In the genomic region with DNA sequence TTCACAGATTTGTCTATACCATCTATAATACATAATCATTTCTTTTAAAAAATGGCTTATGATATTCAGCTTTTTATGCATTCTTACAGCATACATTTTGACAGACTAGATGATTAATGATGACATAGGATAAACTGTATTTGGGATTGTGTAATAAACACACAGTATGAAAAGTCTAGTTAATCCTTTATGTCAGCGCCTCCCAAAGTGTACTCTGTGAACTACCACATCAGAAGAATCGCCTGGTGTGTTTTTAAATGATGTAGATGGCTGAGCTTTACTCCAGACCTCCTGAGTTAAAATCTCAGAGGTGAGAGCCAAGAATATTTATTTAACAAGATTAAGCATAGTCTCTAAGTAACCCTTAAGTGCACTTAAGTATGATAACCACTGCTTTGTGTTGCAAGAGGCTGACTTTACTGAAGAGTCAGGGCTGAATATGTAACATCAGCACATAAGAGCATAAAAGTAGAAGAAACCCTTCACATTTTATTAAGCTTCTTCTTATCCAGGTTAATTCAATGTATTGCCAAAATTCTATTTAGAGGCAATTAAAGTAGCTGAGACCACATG, we compare ENCODE assay signal across 15 cellular contexts.
A peak's percentile ranks its signal among the peaks of the same experiment; 100 is the strongest.
DNase-seq lines count a peak whose midpoint lies in the region; ATAC-seq and TF ChIP-seq lines count a peak whose summit lies in the region.
"Had no signal": no experiment of that assay in that cellular context is flagged by ENCODE, and none has a peak within 500 bp of the region (broad histone marks: within the 10 kb centered on the region; RNA-seq: fewer than 3 reads in every experiment).

No MANE protein-coding gene starts in this region.

- no peak overlapping the region for H3K4me3 ChIP-seq in choroid plexus epithelial cell (ENCODE audit: low read depth, low read length)
- no peak overlapping the region for H3K4me3 ChIP-seq in skeletal muscle cell (ENCODE audit: low read depth, low read length)
- H3K4me3 ChIP-seq: esophagus muscularis mucosa, K562 had no signal

- no peak for ATAC-seq in GM18909 (IDR thresholded peaks at IDR 0.05; ENCODE audit: poor library complexity, unreplicated experiment)
- ATAC-seq: K562 had no signal

- peak; percentile 8 for DNase-seq in NCI-H2196 (lab: John Stamatoyannopoulos, UW; ENCODE audit: unreplicated experiment)
- DNase-seq in NCI-H2196 treated with DMSO at 0.1 percent for 48 hours (lab: John Stamatoyannopoulos, UW; ENCODE audit: unreplicated experiment) = no peak
- DNase-seq in NCI-H524 (lab: John Stamatoyannopoulos, UW) = peak; percentile 51 to 85
- peak; percentile 32 for DNase-seq in choroid plexus epithelial cell (ENCODE audit: low read depth)
- peak; percentile 17 for DNase-seq in skeletal muscle cell (ENCODE audit: low read depth)
- no peak for DNase-seq in mucosa of gallbladder (ENCODE audit: low spot score)
- no peak for DNase-seq in germinal center (ENCODE audit: low spot score)
- DNase-seq: activated CD8-positive, alpha-beta memory T cell treated with anti-CD3 and anti-CD28 coated beads for 24 hours; Calu3; cerebellar nuclear complex; mesendoderm; trophoblast cell had no signal

- no peak for TF ChIP-seq CTCF in choroid plexus epithelial cell (conservative IDR thresholded peaks at IDR 0.05; ENCODE audit: low read depth, low read length)

Comparison
In these comparisons a context has a peak if more than half of its experiments do, and no peak if none do; other contexts are left out.
1. DNase-seq: peak in NCI-H2196 (single experiment), NCI-H524 (2 of 2), choroid plexus epithelial cell (single experiment) and skeletal muscle cell (single experiment); none in NCI-H2196 treated with DMSO at 0.1 percent for 48 hours (single experiment), mucosa of gallbladder (single experiment) and germinal center (single experiment).